ENCODE assay signal across 18 cellular contexts in the genomic region with DNA sequence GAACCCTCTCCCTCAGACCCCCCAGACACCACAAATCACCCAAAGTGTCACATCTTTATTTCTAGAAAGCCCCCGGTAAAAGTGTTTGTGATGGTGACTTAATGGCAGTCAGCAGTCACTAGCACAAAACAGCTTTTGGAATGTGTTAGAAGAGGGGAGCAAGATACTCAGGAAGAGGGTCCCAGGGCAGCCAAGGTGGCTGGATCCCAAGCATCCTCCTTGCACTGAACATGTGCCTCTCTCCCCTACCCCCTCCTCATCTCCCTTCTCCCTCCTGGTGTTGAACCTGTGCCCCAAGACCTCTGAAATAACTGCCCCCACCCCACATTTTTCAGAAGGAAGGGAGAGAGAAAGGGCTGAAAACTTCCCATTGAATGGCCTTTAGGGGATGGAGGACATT. TPM values are rescaled to one million over a fixed set of nuclear protein-coding genes. Genes with fewer than 3 reads are reported as not detected.
A peak's percentile ranks its signal among the peaks of the same experiment; 100 is the strongest.
DNase-seq lines count a peak whose midpoint lies in the region; ATAC-seq and TF ChIP-seq lines count a peak whose summit lies in the region.
"Had no signal": no experiment of that assay in that cellular context is flagged by ENCODE, and none has a peak within 500 bp of the region (broad histone marks: within the 10 kb centered on the region; RNA-seq: fewer than 3 reads in every experiment).

No MANE protein-coding gene starts in this region.

- TF ChIP-seq CTCF in right atrium auricular region (IDR thresholded peaks at IDR 0.05) (no peak), coronary artery (IDR thresholded peaks at IDR 0.05) (no peak), spleen (IDR thresholded peaks at IDR 0.05 in 8 of 11, conservative IDR thresholded peaks at IDR 0.05 in 3 of 11) (no peak)

- H3K9me3 ChIP-seq in right atrium auricular region (no peaks in the 10 kb centered on the region), iPS-15b (ENCODE audit: control insufficient read depth, insufficient read depth, low read length) (no peaks in the 10 kb centered on the region), spleen (no peaks in the 10 kb centered on the region)
- H3K9me3 ChIP-seq: A549, BE2C had no signal

- H3K27ac ChIP-seq in right atrium auricular region (no peak overlapping the region), coronary artery (no peak overlapping the region), spleen (no peak overlapping the region)
- H3K27ac ChIP-seq: A549, C4-2B had no signal

- H3K27me3 ChIP-seq in right atrium auricular region (peaks cover 0 to 7% of the 10 kb centered on the region in 2 donors), iPS-15b (ENCODE audit: control insufficient read depth, insufficient read depth, low read length) (peaks cover 98% of the 10 kb centered on the region), spleen (replicated peaks in 1 of 7) (peaks cover 0 to 100% (median 63%) of the 10 kb centered on the region in 7 donors)
- H3K27me3 ChIP-seq: BE2C had no signal

- H3K36me3 ChIP-seq in right atrium auricular region (no peaks in the 10 kb centered on the region), iPS-15b (ENCODE audit: control insufficient read depth, insufficient read depth, low read length) (no peaks in the 10 kb centered on the region), spleen (no peaks in the 10 kb centered on the region)
- H3K36me3 ChIP-seq: BE2C had no signal

- intact Hi-C loops in Right ventricle myocardium inferior (cut with DNase I) (no loop called here), spleen (cut with DNase I; ENCODE audit: low total_unique reads) (no loop called here)

- peak; percentile 18 for DNase-seq in right atrium auricular region (ENCODE audit: low spot score)
- no peak for DNase-seq in Right ventricle myocardium inferior (ENCODE audit: missing footprints)
- peak; percentile 14 for DNase-seq in coronary artery (ENCODE audit: low spot score)
- DNase-seq in NOMO-1 treated with DMSO at 0.1 percent for 48 hours (lab: John Stamatoyannopoulos, UW; ENCODE audit: unreplicated experiment) = no peak
- DNase-seq in SHP77 treated with DMSO at 0.1 percent for 48 hours (lab: John Stamatoyannopoulos, UW) = no peak
- no peak for DNase-seq in spleen
- DNase-seq: BE2C, COR-L47, DMS153, DMS79 treated with DMSO at 0.1 percent for 48 hours, EL, GOT3, HCEC 1CT, HFFc6 had no signal

- no peak for ATAC-seq in Right ventricle myocardium inferior
- ATAC-seq: CD8-positive, alpha-beta T cell had no signal

- 15 to 26% (median 17%) methylated on average over 1 of the region's 1 CpG for WGBS in spleen, 5 donors

- no peak overlapping the region for H3K4me3 ChIP-seq in right atrium auricular region
- no peak overlapping the region for H3K4me3 ChIP-seq in coronary artery
- peak overlapping the region; percentile 5 for H3K4me3 ChIP-seq in iPS-15b (ENCODE audit: low read depth, low read length)
- H3K4me3 ChIP-seq in spleen = no peak overlapping the region
- H3K4me3 ChIP-seq: A549 had no signal

- no peak overlapping the region for H3K9ac ChIP-seq in iPS-15b (ENCODE audit: low read depth, low read length)

- no peak for TF ChIP-seq POLR2A in spleen (IDR thresholded peaks at IDR 0.05)

- peaks cover 0 to 32% of the 10 kb centered on the region in 2 donors for H3K4me1 ChIP-seq in right atrium auricular region
- H3K4me1 ChIP-seq in iPS-15b (ENCODE audit: control insufficient read depth, insufficient read depth, low read length) = peaks cover 21% of the 10 kb centered on the region
- peaks cover 0 to 34% (median 25%) of the 10 kb centered on the region in 6 donors for H3K4me1 ChIP-seq in spleen
- H3K4me1 ChIP-seq: BE2C had no signal

RNA-seq across cellular contexts. Expression of a gene that starts 37.8 kb away (rescaled TPM):
- total RNA-seq in right atrium auricular region (10 to 100 TPM; 50.8 to 78.8 TPM), Right ventricle myocardium inferior (69.1 TPM), spleen (10 to 100 TPM; 10.6 to 49.4 (median 20.7) TPM)
- polyA plus RNA-seq in spleen = 1 to 10 TPM; 6.8 to 9.8 (median 8.8) TPM

Comparison
In these comparisons a context has a peak if more than half of its experiments do, and no peak if none do; other contexts are left out.
1. DNase-seq: peak in right atrium auricular region (single experiment) and coronary artery (single experiment); none in Right ventricle myocardium inferior (single experiment), NOMO-1 treated with DMSO at 0.1 percent for 48 hours (single experiment), SHP77 treated with DMSO at 0.1 percent for 48 hours (single experiment) and spleen (single experiment).